In genomic region chr3:129514563-129514962, GRCh38 we compare ENCODE assay signal across 14 cellular contexts. TPM values are rescaled to one million over a fixed set of nuclear protein-coding genes. Genes with fewer than 3 reads are reported as not detected.
DNase-seq lines count a peak whose midpoint lies in the region; ATAC-seq and TF ChIP-seq lines count a peak whose summit lies in the region.
"Had no signal": no experiment of that assay in that cellular context is flagged by ENCODE, and none has a peak within 500 bp of the region (broad histone marks: within the 10 kb centered on the region; RNA-seq: fewer than 3 reads in every experiment).

No MANE protein-coding gene starts in this region.

- intact Hi-C loops in left ventricle myocardium inferior (cut with micrococcal nuclease), result no loop called here
- intact Hi-C loops in left ventricle myocardium superior (cut with micrococcal nuclease), result no loop called here

- H3K9ac ChIP-seq in neural progenitor cell, result no peak overlapping the region

- POLR2A ChIA-PET in RWPE1 (lab: Yijun Ruan, JAX; ENCODE audit: low non-redundant PET), result no interaction called here

- peaks cover 32% of the 10 kb centered on the region for H3K36me3 ChIP-seq in left ventricle myocardium inferior
- H3K36me3 ChIP-seq in neural progenitor cell, result no peaks in the 10 kb centered on the region
- no peaks in the 10 kb centered on the region for H3K36me3 ChIP-seq in GM23338 (ENCODE audit: insufficient read depth)

- no peak overlapping the region for H2AFZ ChIP-seq in neural progenitor cell (replicated peaks)
- no peak overlapping the region for H2AFZ ChIP-seq in GM23338

- H3K27me3 ChIP-seq in left ventricle myocardium inferior (ENCODE audit: low read depth) (no peaks in the 10 kb centered on the region), neural progenitor cell (no peaks in the 10 kb centered on the region), GM23338 (ENCODE audit: insufficient read depth) (no peaks in the 10 kb centered on the region)

- ATAC-seq in left ventricle myocardium superior, result no peak
- no peak for ATAC-seq in GM23338
- ATAC-seq: HCT116 had no signal

- DNase-seq in left ventricle myocardium inferior (no peak), left ventricle myocardium superior (no peak), RWPE1 (ENCODE audit: low spot score) (no peak), neural progenitor cell (ENCODE audit: low spot score) (no peak), inferior parietal cortex (ENCODE audit: extremely low spot score) (no peak), GM23338 (ENCODE audit: low spot score) (no peak), nephron progenitor cell (no peak)
- DNase-seq: 8988T; AML-193; CD4-positive, alpha-beta memory T cell; DMS79; GOT3 had no signal

- no peaks in the 10 kb centered on the region for H3K79me2 ChIP-seq in neural progenitor cell (ENCODE audit: low read depth)
- no peaks in the 10 kb centered on the region for H3K79me2 ChIP-seq in GM23338 (replicated peaks; ENCODE audit: insufficient read depth)

- H3K9me3 Mint-ChIP-seq in neural progenitor cell, result no peaks in the 10 kb centered on the region
- H3K9me3 Mint-ChIP-seq in GM23338, result no peaks in the 10 kb centered on the region; the same call in 2 of the 3 replicates
- no peaks in the 10 kb centered on the region for H3K9me3 Mint-ChIP-seq in nephron progenitor cell
- H3K9me3 Mint-ChIP-seq: CD4-positive, alpha-beta memory T cell had no signal

- H3K27ac ChIP-seq in left ventricle myocardium inferior (replicated peaks) (peak overlapping the region; percentile 62), RWPE1 (0 out of 2 replicates have a peak overlapping the region, but pooled peaks have one; percentile 10), neural progenitor cell (no peak overlapping the region), GM23338 (ENCODE audit: low read depth) (no peak overlapping the region)

- H3K4me3 ChIP-seq in left ventricle myocardium inferior, result no peak overlapping the region
- no peak overlapping the region for H3K4me3 ChIP-seq in neural progenitor cell
- no peak overlapping the region for H3K4me3 ChIP-seq in GM23338

- H3K36me3 Mint-ChIP-seq in neural progenitor cell, result peaks cover 25% of the 10 kb centered on the region
- H3K36me3 Mint-ChIP-seq in GM23338 (ENCODE audit: low read depth), result peaks cover 21% of the 10 kb centered on the region
- H3K36me3 Mint-ChIP-seq in nephron progenitor cell (ENCODE audit: low read depth), result peaks cover 29% of the 10 kb centered on the region

- CTCF ChIA-PET in RWPE1 (lab: Yijun Ruan, JAX), result no interaction called here

- H3K4me2 ChIP-seq in neural progenitor cell (no peak overlapping the region), GM23338 (no peak overlapping the region)

- H3K4me3 Mint-ChIP-seq in neural progenitor cell, result no peak overlapping the region
- no peak overlapping the region for H3K4me3 Mint-ChIP-seq in GM23338
- H3K4me3 Mint-ChIP-seq in nephron progenitor cell, result no peak overlapping the region

- H3K27ac Mint-ChIP-seq in neural progenitor cell (peak overlapping the region; percentile 66), GM23338 (no peak overlapping the region), nephron progenitor cell (no peak overlapping the region)

- peaks cover 2% of the 10 kb centered on the region for H3K27me3 Mint-ChIP-seq in neural progenitor cell (ENCODE audit: insufficient read depth, low read depth)
- peaks cover 14% of the 10 kb centered on the region for H3K27me3 Mint-ChIP-seq in GM23338 (ENCODE audit: insufficient read depth, low read depth, poor library complexity)
- H3K27me3 Mint-ChIP-seq in nephron progenitor cell (ENCODE audit: low read depth, poor library complexity), result peaks cover 3% of the 10 kb centered on the region
- H3K27me3 Mint-ChIP-seq: CD4-positive, alpha-beta memory T cell had no signal

- peaks cover 8% of the 10 kb centered on the region for H3K4me1 Mint-ChIP-seq in neural progenitor cell
- 0 out of 3 replicates have a peak, but pooled peaks cover 2% of the 10 kb centered on the region for H3K4me1 Mint-ChIP-seq in GM23338
- peaks cover 14% of the 10 kb centered on the region for H3K4me1 Mint-ChIP-seq in nephron progenitor cell

- no peak for TF ChIP-seq CTCF in left ventricle myocardium inferior (IDR thresholded peaks at IDR 0.05; ENCODE audit: borderline replicate concordance)
- no peak for TF ChIP-seq CTCF in RWPE1 (conservative IDR thresholded peaks at IDR 0.05; ENCODE audit: low read depth)
- no peak for TF ChIP-seq CTCF in neural progenitor cell (IDR thresholded peaks at IDR 0.05)
- TF ChIP-seq CTCF in GM23338 (conservative IDR thresholded peaks at IDR 0.05; ENCODE audit: low read depth in 2 of 2), result no peak
- TF ChIP-seq CTCF in nephron progenitor cell (IDR thresholded peaks at IDR 0.05), result no peak

- H4K20me1 ChIP-seq in neural progenitor cell (ENCODE audit: low read depth), result no peaks in the 10 kb centered on the region
- H4K20me1 ChIP-seq in GM23338 (replicated peaks; ENCODE audit: insufficient read depth), result no peaks in the 10 kb centered on the region

- H3K4me1 ChIP-seq in left ventricle myocardium inferior, result peaks cover 18% of the 10 kb centered on the region
- no peaks in the 10 kb centered on the region for H3K4me1 ChIP-seq in neural progenitor cell
- no peaks in the 10 kb centered on the region for H3K4me1 ChIP-seq in GM23338 (ENCODE audit: insufficient read depth)

- H3K9me3 ChIP-seq in left ventricle myocardium inferior (replicated peaks), result no peaks in the 10 kb centered on the region
- H3K9me3 ChIP-seq in neural progenitor cell (ENCODE audit: low read depth), result no peaks in the 10 kb centered on the region

- H3K9me2 ChIP-seq in GM23338 (ENCODE audit: insufficient read depth), result no peaks in the 10 kb centered on the region

- H3F3A ChIP-seq in neural progenitor cell (ENCODE audit: low read depth), result no peaks in the 10 kb centered on the region
- H3F3A ChIP-seq in GM23338 (replicated peaks; ENCODE audit: low read depth), result no peaks in the 10 kb centered on the region

TF ChIP-seq in GM23338, 12 proteins besides CTCF, POLR2A, EP300 and RAD21 (continues in another document):
- TF ChIP-seq, protein P1, sequence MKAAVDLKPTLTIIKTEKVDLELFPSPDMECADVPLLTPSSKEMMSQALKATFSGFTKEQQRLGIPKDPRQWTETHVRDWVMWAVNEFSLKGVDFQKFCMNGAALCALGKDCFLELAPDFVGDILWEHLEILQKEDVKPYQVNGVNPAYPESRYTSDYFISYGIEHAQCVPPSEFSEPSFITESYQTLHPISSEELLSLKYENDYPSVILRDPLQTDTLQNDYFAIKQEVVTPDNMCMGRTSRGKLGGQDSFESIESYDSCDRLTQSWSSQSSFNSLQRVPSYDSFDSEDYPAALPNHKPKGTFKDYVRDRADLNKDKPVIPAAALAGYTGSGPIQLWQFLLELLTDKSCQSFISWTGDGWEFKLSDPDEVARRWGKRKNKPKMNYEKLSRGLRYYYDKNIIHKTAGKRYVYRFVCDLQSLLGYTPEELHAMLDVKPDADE (IDR thresholded peaks at IDR 0.05), result no peak
- no peak for TF ChIP-seq ZNF114 (CRISPR knock-in tag; IDR thresholded peaks at IDR 0.05)

RNA-seq across cellular contexts. Expression of gene RHO, which starts 13.9 kb away (rescaled TPM):
- total RNA-seq in left ventricle myocardium inferior (not detected), left ventricle myocardium superior (not detected), neural progenitor cell (ENCODE audit: low replicate concordance) (not detected in 2 replicates)
- total RNA-seq in GM23338 (2014; rRNA removed; shearing (Covaris generic)), result not detected in 2 replicates
- polyA plus RNA-seq in GM23338 (2016; fragmentation: Nextera tagmentation; extraction: Ambion mirVana), result not detected in 2 replicates
- total RNA-seq: CD4-positive, alpha-beta memory T cell; HepG2 had no signal
- polyA plus RNA-seq: CD4-positive, alpha-beta memory T cell; HepG2 had no signal

RNA-seq across cellular contexts. Expression of gene H1-8, which starts 28.4 kb away (rescaled TPM):
- total RNA-seq in left ventricle myocardium inferior, result not detected
- total RNA-seq in left ventricle myocardium superior, result not detected
- total RNA-seq in neural progenitor cell (ENCODE audit: low replicate concordance), result not detected in 2 replicates
- not detected in 2 replicates for total RNA-seq in GM23338 (2014; rRNA removed; shearing (Covaris generic))
- polyA plus RNA-seq in GM23338 (2016; fragmentation: Nextera tagmentation; extraction: Ambion mirVana), result not detected in 2 replicates
- total RNA-seq: CD4-positive, alpha-beta memory T cell; HepG2 had no signal
- polyA plus RNA-seq: CD4-positive, alpha-beta memory T cell had no signal

Comparison
In these comparisons a context has a peak if more than half of its experiments do, and no peak if none do; other contexts are left out.
1. H3K27ac ChIP-seq: peak in left ventricle myocardium inferior (single experiment) and RWPE1 (single experiment); none in neural progenitor cell (single experiment) and GM23338 (single experiment).